8 cellular contexts compared by ENCODE assay signal in genomic region chr3:118882353-118882947, GRCh38.
DNase-seq lines count a peak whose midpoint lies in the region; ATAC-seq, FAIRE-seq and TF ChIP-seq lines count a peak whose summit lies in the region.

No MANE protein-coding gene starts in this region.

- peak; percentile 91 for FAIRE-seq in A549 (lab: Jason Lieb, UNC)

- peaks cover 11% of the 10 kb centered on the region for H3K4me1 Mint-ChIP-seq in activated CD4-positive, alpha-beta T cell treated with anti-CD3 and anti-CD28 coated beads, Interleukin-2, amount 10 ng/mL, durations not matched to agents 7 days and 5 days

- no peak overlapping the region for H3K27ac Mint-ChIP-seq in activated CD4-positive, alpha-beta T cell treated with anti-CD3 and anti-CD28 coated beads, Interleukin-2, amount 10 ng/mL, durations not matched to agents 7 days and 5 days

- ATAC-seq in A549 (peak; percentile 81 to 88), GM18498 (IDR thresholded peaks at IDR 0.05; ENCODE audit: unreplicated experiment) (peak; percentile 80), HG02981 (IDR thresholded peaks at IDR 0.05; ENCODE audit: unreplicated experiment) (peak; percentile 69)

- H3K9me3 Mint-ChIP-seq in activated CD4-positive, alpha-beta T cell treated with anti-CD3 and anti-CD28 coated beads, Interleukin-2, amount 10 ng/mL, durations not matched to agents 7 days and 5 days = no peaks in the 10 kb centered on the region

- 82% methylated on average over 3 of the region's 3 CpGs for WGBS in A549 (ENCODE audit: missing lambda C conversion rate)

- no peaks in the 10 kb centered on the region for H3K9me3 ChIP-seq in A549

- peak; percentile 89 to 93 for TF ChIP-seq RAD21 in A549 (conservative IDR thresholded peaks at IDR 0.05 in 1 of 2, IDR thresholded peaks at IDR 0.05 in 1 of 2)

- TF ChIP-seq CTCF in A549 (IDR thresholded peaks at IDR 0.05) (peak; percentile 87), dorsolateral prefrontal cortex (IDR thresholded peaks at IDR 0.05 in 54 of 56, conservative IDR thresholded peaks at IDR 0.05 in 2 of 56; ENCODE audit: low read depth in 1 of 56, partially characterized antibody in 56 of 56) (peak; percentile 75 to 96 (median 88))

- no peak overlapping the region for H3K4me3 ChIP-seq in A549
- H3K4me3 ChIP-seq in dorsolateral prefrontal cortex = no peak overlapping the region

- peaks cover 4% of the 10 kb centered on the region; the same call in 1 of the 3 replicates for H3K4me1 ChIP-seq in A549

- H3K4me3 Mint-ChIP-seq in activated CD4-positive, alpha-beta T cell treated with anti-CD3 and anti-CD28 coated beads, Interleukin-2, amount 10 ng/mL, durations not matched to agents 7 days and 5 days = no peak overlapping the region

- TF ChIP-seq EP300 in A549 (IDR thresholded peaks at IDR 0.05) = no peak

- H3K36me3 Mint-ChIP-seq in activated CD4-positive, alpha-beta T cell treated with anti-CD3 and anti-CD28 coated beads, Interleukin-2, amount 10 ng/mL, durations not matched to agents 7 days and 5 days (ENCODE audit: low read depth) = no peaks in the 10 kb centered on the region

- CTCF ChIA-PET in A549 (lab: Yijun Ruan, JAX) = interaction anchor here (0.6 to 12.3 kb wide), 41 partner anchors 9 to 798 kb away, joined by 3 to 321 read pairs (median 4); partner anchors contain the start of genes B4GALT4, CD80, COX17 and IGSF11
- CTCF ChIA-PET in activated CD4-positive, alpha-beta T cell treated with anti-CD3 and anti-CD28 coated beads, Interleukin-2, amount 10 ng/mL, durations not matched to agents 7 days and 5 days (lab: Charles Lee) = interaction anchor here (0.6 to 5.3 kb wide), 7 partner anchors 84 to 799 kb away, joined by 3 to 59 read pairs (median 4); partner anchors contain the start of genes B4GALT4 and IGSF11

- intact Hi-C loops in dorsolateral prefrontal cortex (cut with DNase I) = loop anchor here (1.0 to 10.0 kb wide), 5 partner anchors 102 to 360 kb away; partner anchors contain the start of gene B4GALT4 (in 2 of the 2)

- no peak overlapping the region for H3K4me2 ChIP-seq in A549

- H3K27ac ChIP-seq in A549 (no peak overlapping the region), dorsolateral prefrontal cortex (no peak overlapping the region)

- no peak for TF ChIP-seq POLR2A in A549 (IDR thresholded peaks at IDR 0.05; ENCODE audit: low read length)

- DNase-seq in A549 (ENCODE audit: low read depth in 1 of 2, low spot score in 1 of 2) (peak; percentile 38 to 75), NCI-H345 (lab: John Stamatoyannopoulos, UW) (peak; percentile 45), dorsolateral prefrontal cortex (peak; percentile 31 to 89 (median 70)), medulla oblongata (ENCODE audit: extremely low spot score) (peak; percentile 91)
- peak; percentile 78 for DNase-seq in activated CD4-positive, alpha-beta T cell treated with anti-CD3 and anti-CD28 coated beads, Interleukin-2, amount 10 ng/mL, durations not matched to agents 7 days and 5 days
- DNase-seq in stimulated activated CD8-positive, alpha-beta memory T cell treated with anti-CD3 and anti-CD28 coated beads, Interleukin-2, amount 100 ng/mL, for 1 hour (ENCODE audit: low read depth in 2 of 2) = peak; percentile 28 to 52

- POLR2A ChIA-PET in A549 (lab: Yijun Ruan, JAX) = interaction anchor here (0.5 to 1.1 kb wide), 2 partner anchors 216 to 359 kb away, joined by 5 to 9 read pairs; partner anchors contain the start of gene B4GALT4
- POLR2A ChIA-PET in activated CD4-positive, alpha-beta T cell treated with anti-CD3 and anti-CD28 coated beads, Interleukin-2, amount 10 ng/mL, durations not matched to agents 7 days and 5 days (lab: Charles Lee) = no interaction called here

- H3K27me3 ChIP-seq in dorsolateral prefrontal cortex = peaks cover 0 to 13% (median 0%) of the 10 kb centered on the region in 45 donors

- peaks cover 10% of the 10 kb centered on the region for H3K27me3 Mint-ChIP-seq in activated CD4-positive, alpha-beta T cell treated with anti-CD3 and anti-CD28 coated beads, Interleukin-2, amount 10 ng/mL, durations not matched to agents 7 days and 5 days

TF ChIP-seq in A549, 52 proteins besides CTCF, POLR2A, EP300 and RAD21:
- TF ChIP-seq EHF (CRISPR knock-in tag; IDR thresholded peaks at IDR 0.05) (no peak), SMC3 (IDR thresholded peaks at IDR 0.05) (peak; percentile 84)

Comparison
In these comparisons a context has a peak if more than half of its experiments do, and no peak if none do; other contexts are left out.
1. DNase-seq: peak in every context shown above with its lines; median percentile 91 in medulla oblongata; 78 in activated CD4-positive, alpha-beta T cell treated with anti-CD3 and anti-CD28 coated beads, Interleukin-2, amount 10 ng/mL, durations not matched to agents 7 days and 5 days; 70 in dorsolateral prefrontal cortex; 56 in A549; 45 in NCI-H345; 40 in stimulated activated CD8-positive, alpha-beta memory T cell treated with anti-CD3 and anti-CD28 coated beads, Interleukin-2, amount 100 ng/mL, for 1 hour.